ENCODE assay signal across 8 cellular contexts in genomic region chr3:184565421-184566211, GRCh38. TPM values are rescaled to one million over a fixed set of nuclear protein-coding genes. Genes with fewer than 3 reads are reported as not detected.
DNase-seq lines count a peak whose midpoint lies in the region; ATAC-seq and TF ChIP-seq lines count a peak whose summit lies in the region.

No MANE protein-coding gene starts in this region.

- H2BK12ac ChIP-seq in mesenchymal stem cell (ENCODE audit: low read length in 2 of 2) = peak overlapping the region; percentile 57 to 79

- H3K4me1 Mint-ChIP-seq in CD4-positive, alpha-beta T cell (ENCODE audit: low read depth) = peaks cover 30% of the 10 kb centered on the region

- intact Hi-C loops in CD4-positive, alpha-beta T cell (cut with DNase I, micrococcal nuclease) = no loop called here

- DNase-seq in A172 (ENCODE audit: low spot score) = peak; percentile 88
- DNase-seq in HT1080 (ENCODE audit: low read depth) = peak; percentile 84
- DNase-seq in astrocyte of the hippocampus (ENCODE audit: low read depth, low spot score) = peak; percentile 95
- DNase-seq in mesenchymal stem cell = peak; percentile 90
- no peak for DNase-seq in NCI-H524 treated with DMSO at 0.1 percent for 48 hours (lab: John Stamatoyannopoulos, UW)
- no peak for DNase-seq in CD4-positive, alpha-beta T cell
- DNase-seq in stimulated activated CD4-positive, alpha-beta T cell treated with anti-CD3 and anti-CD28 coated beads, Interleukin-15, amount 100 ng/mL, for 24 hours = no peak

- H3K27me3 ChIP-seq in mesenchymal stem cell (ENCODE audit: control insufficient read depth in 1 of 2, insufficient read depth in 1 of 2, low read length in 2 of 2) = peaks cover 0 to 62% of the 10 kb centered on the region in 2 experiments
- peaks cover 19% of the 10 kb centered on the region for H3K27me3 ChIP-seq in CD4-positive, alpha-beta T cell (ENCODE audit: control insufficient read depth, insufficient read depth, low read length)

- H4K8ac ChIP-seq in mesenchymal stem cell (ENCODE audit: low read length) = peak overlapping the region; percentile 66

- no peak overlapping the region for H3K4me2 ChIP-seq in mesenchymal stem cell (ENCODE audit: low read length, poor library complexity, severe bottlenecking)

- ATAC-seq in CD4-positive, alpha-beta T cell (ENCODE audit: poor library complexity) = no peak
- no peak for ATAC-seq in HG03095 (IDR thresholded peaks at IDR 0.05; ENCODE audit: unreplicated experiment)

- POLR2A ChIA-PET in CD4-positive, alpha-beta T cell (lab: Charles Lee) = interaction anchor here (0.6 kb wide), 1 partner anchor 93 kb away, joined by 3 read pairs; no protein-coding TSS in a partner anchor

- H3K36me3 ChIP-seq in mesenchymal stem cell (ENCODE audit: control insufficient read depth in 1 of 2, insufficient read depth in 2 of 2, low read depth in 1 of 2, low read length in 2 of 2) = no peaks in the 10 kb centered on the region

- H2AK5ac ChIP-seq in mesenchymal stem cell (ENCODE audit: low read length, severe bottlenecking) = no peak overlapping the region

- peaks cover 44% of the 10 kb centered on the region for H3K4me1 ChIP-seq in mesenchymal stem cell (ENCODE audit: control insufficient read depth, insufficient read depth, low read depth, low read length)

- H3K9me3 Mint-ChIP-seq in CD4-positive, alpha-beta T cell = no peaks in the 10 kb centered on the region

- H3K9ac ChIP-seq in mesenchymal stem cell (ENCODE audit: low read length) = peak overlapping the region; percentile 70

- H3K27me3 Mint-ChIP-seq in CD4-positive, alpha-beta T cell = peaks cover 47% of the 10 kb centered on the region

- H3K4me3 ChIP-seq in mesenchymal stem cell (ENCODE audit: insufficient read depth in 1 of 2, low read depth in 1 of 2, low read length in 2 of 2) = no peak overlapping the region

- no peaks in the 10 kb centered on the region for H3K9me3 ChIP-seq in mesenchymal stem cell (ENCODE audit: control insufficient read depth, low read length)
- H3K9me3 ChIP-seq in CD4-positive, alpha-beta T cell (ENCODE audit: control insufficient read depth, low read length) = no peaks in the 10 kb centered on the region

- H3K4me3 Mint-ChIP-seq in CD4-positive, alpha-beta T cell = no peak overlapping the region

- H3K14ac ChIP-seq in mesenchymal stem cell (ENCODE audit: low read length in 2 of 2) = peak overlapping the region in 1 of 2 experiments; percentile 1

- H3K4ac ChIP-seq in mesenchymal stem cell (ENCODE audit: low read depth in 1 of 2, low read length in 2 of 2) = peak overlapping the region; percentile 5 to 66

- peak overlapping the region; percentile 98 for H2BK15ac ChIP-seq in mesenchymal stem cell (ENCODE audit: low read depth, poor library complexity, severe bottlenecking)

- H3K36me3 Mint-ChIP-seq in CD4-positive, alpha-beta T cell (ENCODE audit: low read depth) = no peaks in the 10 kb centered on the region

- peak overlapping the region; percentile 58 to 82 for H3K18ac ChIP-seq in mesenchymal stem cell (ENCODE audit: low read depth in 1 of 2, low read length in 2 of 2)

- no peak overlapping the region for H2BK5ac ChIP-seq in mesenchymal stem cell (ENCODE audit: low read depth, low read length, poor library complexity, severe bottlenecking)

- no peaks in the 10 kb centered on the region for H3K79me1 ChIP-seq in mesenchymal stem cell (replicated peaks; ENCODE audit: low read length, poor library complexity, severe bottlenecking)

- peak overlapping the region; percentile 0 for H2AFZ ChIP-seq in mesenchymal stem cell (ENCODE audit: low read depth, low read length)

- no peak overlapping the region for H3K27ac Mint-ChIP-seq in CD4-positive, alpha-beta T cell

- H2BK120ac ChIP-seq in mesenchymal stem cell (ENCODE audit: low read depth, low read length) = peak overlapping the region; percentile 78

- CTCF ChIA-PET in CD4-positive, alpha-beta T cell (lab: Charles Lee) = no interaction called here

- H3K27ac ChIP-seq in mesenchymal stem cell (ENCODE audit: low read length, poor library complexity, severe bottlenecking) = no peak overlapping the region
- no peak overlapping the region for H3K27ac ChIP-seq in CD4-positive, alpha-beta T cell (ENCODE audit: low read depth, low read length)

- peak overlapping the region; percentile 94 for H4K91ac ChIP-seq in mesenchymal stem cell (ENCODE audit: low read length)

- 10% methylated on average over 14 of the region's 14 CpGs for WGBS in mesenchymal stem cell

- TF ChIP-seq CTCF in CD4-positive, alpha-beta T cell (IDR thresholded peaks at IDR 0.05) = no peak

- H3K23ac ChIP-seq in mesenchymal stem cell (ENCODE audit: low read length in 2 of 2) = no peak overlapping the region

RNA-seq across cellular contexts. Expression of gene EPHB3, which starts 4.0 kb away (rescaled TPM):
- 1.1 and 1.4 TPM in 2 replicates for total RNA-seq in A172 (2014; rRNA removed; shearing (Covaris generic))
- total RNA-seq in HT1080 (2014; rRNA removed; shearing (Covaris generic)) = 0.94 and 1.00 TPM in 2 replicates
- 0.33 and 0.57 TPM in 2 replicates for polyA plus RNA-seq in HT1080 (2015; cell fraction: cytosol; rRNA removed)
- polyA plus RNA-seq in HT1080 (2015; cell fraction: nucleus; rRNA removed) = 1.3 TPM in 2 replicates
- 2.3 TPM for polyA plus RNA-seq in mesenchymal stem cell (2013, experiment 1 of 2)
- polyA plus RNA-seq in mesenchymal stem cell (2013, experiment 2 of 2) = 2.2 TPM
- under 1 TPM; 0.19 to 0.22 TPM for total RNA-seq in CD4-positive, alpha-beta T cell

Comparison
In these comparisons a context has a peak if more than half of its experiments do, and no peak if none do; other contexts are left out.
1. DNase-seq: peak in A172 (single experiment), HT1080 (single experiment), astrocyte of the hippocampus (single experiment) and mesenchymal stem cell (single experiment); none in NCI-H524 treated with DMSO at 0.1 percent for 48 hours (single experiment), CD4-positive, alpha-beta T cell (0 of 10) and stimulated activated CD4-positive, alpha-beta T cell treated with anti-CD3 and anti-CD28 coated beads, Interleukin-15, amount 100 ng/mL, for 24 hours (single experiment).